ENCODE assay signal across 23 cellular contexts in genomic region chr4:124025423-124025822, GRCh38.
DNase-seq lines count a peak whose midpoint lies in the region; ATAC-seq and TF ChIP-seq lines count a peak whose summit lies in the region.
"Had no signal": no experiment of that assay in that cellular context is flagged by ENCODE, and none has a peak within 500 bp of the region (broad histone marks: within the 10 kb centered on the region; RNA-seq: fewer than 3 reads in every experiment).

No MANE protein-coding gene starts in this region.

- no peaks in the 10 kb centered on the region for H3K4me1 ChIP-seq in HEK293 (ENCODE audit: control insufficient read depth, insufficient read depth, low read length)
- no peaks in the 10 kb centered on the region for H3K4me1 ChIP-seq in osteoblast (ENCODE audit: insufficient read depth, low read length)
- peaks cover 0 to 6% (median under 1%) of the 10 kb centered on the region in 4 donors for H3K4me1 ChIP-seq in upper lobe of left lung

- CTCF ChIA-PET in HEK293 (lab: Yijun Ruan, JAX), result no interaction called here

- intact Hi-C loops in posterior vena cava (cut with DNase I), result no loop called here

- no peak for TF ChIP-seq CTCF in HEK293 (tag by site-specific recombination; IDR thresholded peaks at IDR 0.05)
- no peak for TF ChIP-seq CTCF in osteoblast (IDR thresholded peaks at IDR 0.05; ENCODE audit: extremely low read depth, low read depth, low read length)
- TF ChIP-seq CTCF in upper lobe of left lung (IDR thresholded peaks at IDR 0.05), result no peak

- no peak overlapping the region for H3K4me3 ChIP-seq in HEK293 (ENCODE audit: low read depth, low read length)
- peak overlapping the region; percentile 55 for H3K4me3 ChIP-seq in osteoblast (ENCODE audit: insufficient read depth, low read length)
- H3K4me3 ChIP-seq in upper lobe of left lung, result peak overlapping the region in 1 of 4 donors; percentile 5
- H3K4me3 ChIP-seq: K562, smooth muscle cell, testis had no signal

- TF ChIP-seq EP300 in upper lobe of left lung (IDR thresholded peaks at IDR 0.05), result no peak

- H3K9me3 ChIP-seq in HEK293 (ENCODE audit: control insufficient read depth, insufficient read depth, low read depth, low read length), result no peaks in the 10 kb centered on the region
- no peaks in the 10 kb centered on the region for H3K9me3 ChIP-seq in osteoblast (ENCODE audit: low read depth, low read length)
- H3K9me3 ChIP-seq in upper lobe of left lung, result no peaks in the 10 kb centered on the region
- H3K9me3 ChIP-seq: testis had no signal

- H3K36me3 ChIP-seq in HEK293 (ENCODE audit: control insufficient read depth in 2 of 2, insufficient read depth in 1 of 2, low read length in 2 of 2), result no peaks in the 10 kb centered on the region
- no peaks in the 10 kb centered on the region for H3K36me3 ChIP-seq in osteoblast (ENCODE audit: insufficient read depth, low read length)
- H3K36me3 ChIP-seq in upper lobe of left lung, result no peaks in the 10 kb centered on the region

- H3K4me2 ChIP-seq in osteoblast (ENCODE audit: insufficient read depth, low read length), result peak overlapping the region; percentile 71
- H3K4me2 ChIP-seq: smooth muscle cell had no signal

- WGBS in upper lobe of left lung, 2 donors, result 72 to 75% methylated on average over 9 of the region's 9 CpGs

- no peaks in the 10 kb centered on the region for H3K27me3 ChIP-seq in osteoblast (ENCODE audit: insufficient read depth, low read length)
- H3K27me3 ChIP-seq in upper lobe of left lung, result no peaks in the 10 kb centered on the region
- H3K27me3 ChIP-seq: testis had no signal

- no peaks in the 10 kb centered on the region for H4K20me1 ChIP-seq in osteoblast (ENCODE audit: insufficient read depth, low read length)

- H2AFZ ChIP-seq in osteoblast (ENCODE audit: low read length), result peak overlapping the region; percentile 56

- H3K79me2 ChIP-seq in osteoblast (ENCODE audit: insufficient read depth, low read length), result no peaks in the 10 kb centered on the region

- no peak for TF ChIP-seq POLR2A in upper lobe of left lung (IDR thresholded peaks at IDR 0.05)

- POLR2A ChIA-PET in HEK293 (lab: Yijun Ruan, JAX), result no interaction called here

- peak; percentile 81 for DNase-seq in SHP77 treated with DMSO at 0.1 percent for 48 hours (lab: John Stamatoyannopoulos, UW)
- DNase-seq in fibroblast of peridontal ligament (ENCODE audit: extremely low read depth), result peak; percentile 78
- peak; percentile 31 for DNase-seq in osteoblast (ENCODE audit: insufficient read length, low spot score, missing footprints)
- no peak for DNase-seq in dermis blood vessel endothelial cell
- DNase-seq in OCI-M1 (lab: John Stamatoyannopoulos, UW), result no peak
- DNase-seq in upper lobe of left lung, result no peak
- no peak for DNase-seq in posterior vena cava (ENCODE audit: low spot score)
- DNase-seq: activated CD4-positive, alpha-beta memory T cell treated with anti-CD3 and anti-CD28 coated beads for 36 hours; activated naive CD4-positive, alpha-beta T cell treated with anti-CD3 and anti-CD28 coated beads, Interleukin-2, amount 10 ng/mL, durations not matched to agents 7 days and 5 days; activated T-cell treated with anti-CD3 and anti-CD28 coated beads, Interleukin-2, amount 50 U/mL, for 24 hours; COR-L47; erythroblast; GDM1; GOT3; NCI-H1105 treated with DMSO at 0.1 percent for 48 hours; occipital lobe; T-helper 1 cell; testis had no signal

- ATAC-seq in upper lobe of left lung (ENCODE audit: low FRiP score in 2 of 2), result no peak
- ATAC-seq: K562, Right ventricle myocardium inferior had no signal

- no peak overlapping the region for H3K27ac ChIP-seq in HEK293 (ENCODE audit: extremely low read depth, low read depth, low read length)
- peak overlapping the region; percentile 9 for H3K27ac ChIP-seq in osteoblast (ENCODE audit: low read depth, low read length)
- H3K27ac ChIP-seq in upper lobe of left lung, result no peak overlapping the region
- H3K27ac ChIP-seq: testis, VCaP had no signal

TF ChIP-seq in HEK293, 187 proteins besides CTCF, POLR2A, EP300 and RAD21 (continues in another document):
- peak; percentile 40; the same call in 1 of the 2 replicates for TF ChIP-seq ZNF398 (tag by site-specific recombination; IDR thresholded peaks at IDR 0.05)
- no peak for TF ChIP-seq ZNF311 (tag by site-specific recombination; IDR thresholded peaks at IDR 0.05; ENCODE audit: borderline replicate concordance)
- no peak for TF ChIP-seq ZNF645 (tag by site-specific recombination; IDR thresholded peaks at IDR 0.05)
- peak; percentile 52 for TF ChIP-seq ZFHX2 (tag by site-specific recombination; conservative IDR thresholded peaks at IDR 0.05)
- peak; percentile 61; the same call in 1 of the 2 replicates for TF ChIP-seq ZBTB20 (tag by site-specific recombination; IDR thresholded peaks at IDR 0.05)
- TF ChIP-seq ZNF629 (tag by site-specific recombination; IDR thresholded peaks at IDR 0.05), result no peak
- peak; percentile 56 for TF ChIP-seq FEZF1 (tag by site-specific recombination; IDR thresholded peaks at IDR 0.05)
- peak; percentile 61 for TF ChIP-seq ZNF510 (tag by site-specific recombination; IDR thresholded peaks at IDR 0.05; ENCODE audit: insufficient replicate concordance)
- TF ChIP-seq ZNF26 (tag by site-specific recombination; IDR thresholded peaks at IDR 0.05), result no peak
- TF ChIP-seq SCRT2 (tag by site-specific recombination; IDR thresholded peaks at IDR 0.05), result no peak
- no peak for TF ChIP-seq ZNF501 (tag by site-specific recombination; IDR thresholded peaks at IDR 0.05)
- TF ChIP-seq HOXD13 (CRISPR knock-in tag; IDR thresholded peaks at IDR 0.05; ENCODE audit: borderline replicate concordance), result no peak
- TF ChIP-seq ZBTB48 (tag by site-specific recombination; IDR thresholded peaks at IDR 0.05), result no peak
- TF ChIP-seq ZNF830 (tag by site-specific recombination; IDR thresholded peaks at IDR 0.05; ENCODE audit: low read depth), result no peak
- TF ChIP-seq SCRT1 (tag by site-specific recombination; IDR thresholded peaks at IDR 0.05; ENCODE audit: borderline replicate concordance), result peak; percentile 14; the same call in 1 of the 2 replicates
- TF ChIP-seq ZNF169 (tag by site-specific recombination; IDR thresholded peaks at IDR 0.05), result no peak
- TF ChIP-seq ZNF335 (tag by site-specific recombination; conservative IDR thresholded peaks at IDR 0.05), result peak; percentile 74
- no peak for TF ChIP-seq SALL2 (tag by site-specific recombination; IDR thresholded peaks at IDR 0.05; ENCODE audit: borderline replicate concordance)
- TF ChIP-seq ZBTB17 (tag by site-specific recombination; IDR thresholded peaks at IDR 0.05), result peak; percentile 29; the same call in 1 of the 2 replicates
- 0 out of 2 replicates have a peak, but pooled peaks have one; percentile 19 for TF ChIP-seq TRIM28 (IDR thresholded peaks at IDR 0.05; ENCODE audit: borderline replicate concordance, low read length)

Comparison
In these comparisons a context has a peak if more than half of its experiments do, and no peak if none do; other contexts are left out.
1. DNase-seq: peak in SHP77 treated with DMSO at 0.1 percent for 48 hours (single experiment), fibroblast of peridontal ligament (single experiment) and osteoblast (single experiment); none in dermis blood vessel endothelial cell (single experiment), OCI-M1 (single experiment), upper lobe of left lung (0 of 2) and posterior vena cava (single experiment).